2 cellular contexts compared by ENCODE assay signal in genomic region chr20:1896859-1897258, GRCh38.
TF ChIP-seq lines count a peak whose summit lies in the region.

No MANE protein-coding gene starts in this region.

TF ChIP-seq in A549, 52 proteins besides CTCF, POLR2A, EP300 and RAD21 (continued from another document):
- TF ChIP-seq MYC (IDR thresholded peaks at IDR 0.05; ENCODE audit: borderline replicate concordance, low read length) (no peak), CBX8 (IDR thresholded peaks at IDR 0.05) (no peak), KDM5A (IDR thresholded peaks at IDR 0.05) (no peak), FOXS1 (CRISPR knock-in tag; IDR thresholded peaks at IDR 0.05) (no peak), ZFP36 (IDR thresholded peaks at IDR 0.05; ENCODE audit: borderline replicate concordance, partially characterized antibody) (no peak), HDAC2 (IDR thresholded peaks at IDR 0.05) (no peak), ZNF302 (CRISPR knock-in tag; IDR thresholded peaks at IDR 0.05) (no peak), HES2 (IDR thresholded peaks at IDR 0.05) (no peak), RCOR1 (IDR thresholded peaks at IDR 0.05; ENCODE audit: low read depth, low read length) (no peak), NPAS2 (CRISPR knock-in tag; IDR thresholded peaks at IDR 0.05; ENCODE audit: borderline replicate concordance) (no peak), PHF8 (IDR thresholded peaks at IDR 0.05; ENCODE audit: borderline replicate concordance, low read depth) (no peak), CHD4 (IDR thresholded peaks at IDR 0.05; ENCODE audit: borderline replicate concordance) (no peak)

TF ChIP-seq in neural cell, 6 proteins besides CTCF, POLR2A, EP300 and RAD21 (continued from another document):
- no peak for TF ChIP-seq REST (IDR thresholded peaks at IDR 0.05; ENCODE audit: borderline replicate concordance)
- no peak for TF ChIP-seq MXI1 (conservative IDR thresholded peaks at IDR 0.05; ENCODE audit: poor library complexity, severe bottlenecking)
- TF ChIP-seq EZH2 (IDR thresholded peaks at IDR 0.05; ENCODE audit: borderline replicate concordance, insufficient read depth, low read length, poor library complexity, severe bottlenecking): no peak
- no peak for TF ChIP-seq SMC3 (conservative IDR thresholded peaks at IDR 0.05; ENCODE audit: poor library complexity)
